Comparison of ENCODE assay signal across 1 cellular context in the genomic region with DNA sequence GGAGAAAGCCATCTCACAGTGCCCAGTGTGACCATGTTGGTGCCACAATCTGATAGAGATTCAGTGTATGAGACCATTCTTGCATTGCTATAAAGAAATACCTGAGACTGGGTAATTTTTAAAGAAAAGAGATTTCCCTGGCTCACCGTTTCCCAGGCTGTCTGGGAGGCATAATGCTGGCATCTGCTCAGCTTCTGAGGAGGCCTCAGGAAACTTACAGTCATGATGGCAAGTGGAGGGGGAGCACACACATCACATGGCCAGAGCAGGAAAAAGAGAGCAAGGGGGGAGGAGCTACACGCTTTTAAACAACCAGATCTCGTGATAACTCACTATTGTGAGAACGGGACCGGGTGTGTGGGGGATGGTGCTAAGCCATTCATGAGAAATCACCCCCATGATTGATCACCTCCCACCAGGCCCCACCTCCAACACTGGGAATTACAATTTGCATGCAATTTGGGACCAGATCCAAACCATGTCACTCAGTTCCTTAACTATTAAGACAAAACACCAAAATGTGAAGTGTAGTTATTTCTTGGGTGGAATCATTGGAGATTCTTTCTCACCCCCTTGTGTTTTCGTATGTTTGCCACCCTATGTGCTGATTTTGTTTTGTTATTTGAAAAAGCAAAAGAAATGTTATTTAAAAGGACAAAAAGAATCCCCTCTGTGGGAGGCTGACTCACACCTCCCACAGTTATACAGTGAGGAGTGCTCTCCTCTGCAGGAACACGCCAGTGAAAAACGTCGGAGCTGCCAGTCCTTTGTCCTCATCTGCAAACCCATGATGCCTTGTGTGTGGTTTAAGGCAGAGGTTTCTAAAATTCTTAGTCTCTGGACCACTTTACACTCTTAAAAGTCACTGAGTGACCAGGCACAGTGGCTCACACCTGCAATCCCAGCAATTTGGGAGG.
A peak's percentile ranks its signal among the peaks of the same experiment; 100 is the strongest.
TF ChIP-seq lines count a peak whose summit lies in the region.

No MANE protein-coding gene starts in this region.

TF ChIP-seq in HepG2, 621 proteins besides CTCF, POLR2A, EP300 and RAD21:
- TF ChIP-seq JUND (CRISPR knock-in tag; IDR thresholded peaks at IDR 0.05) (no peak), CHD2 (IDR thresholded peaks at IDR 0.05; ENCODE audit: low read depth, low read length) (peak; percentile 58; the same call in 1 of the 2 replicates), PITX1 (CRISPR knock-in tag; IDR thresholded peaks at IDR 0.05) (no peak), SMAD3 (CRISPR knock-in tag; IDR thresholded peaks at IDR 0.05) (no peak)
